In the genomic region with DNA sequence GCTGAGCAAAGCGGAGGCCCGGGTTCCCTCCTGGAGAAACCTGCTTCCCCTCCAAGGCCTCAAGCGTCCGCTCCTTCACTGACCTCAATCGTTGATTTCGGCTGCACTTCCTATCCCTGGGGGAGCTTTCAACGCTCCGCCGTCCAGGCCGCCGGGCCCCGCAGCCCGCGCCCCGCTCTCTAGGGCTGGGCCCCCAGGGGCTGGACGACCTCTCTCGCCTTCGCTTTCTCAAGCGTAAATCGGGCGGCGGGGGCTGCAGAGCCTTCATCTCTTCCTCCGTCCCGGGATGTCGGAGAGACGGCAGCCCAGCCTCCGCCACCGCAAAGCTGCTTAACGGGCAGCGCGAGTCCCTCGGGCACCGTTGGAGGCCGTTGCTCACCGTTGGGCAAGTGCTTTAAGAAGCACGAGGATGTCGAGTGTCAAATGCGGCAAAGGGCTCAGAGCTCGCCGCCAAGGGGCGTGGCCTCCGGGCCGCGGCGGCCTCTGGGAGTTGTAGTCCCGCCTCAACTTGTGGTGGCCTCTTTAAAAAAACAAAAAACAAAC, we compare ENCODE assay signal across 8 cellular contexts. TPM values are rescaled to one million over a fixed set of nuclear protein-coding genes. Genes with fewer than 3 reads are reported as not detected.
DNase-seq lines count a peak whose midpoint lies in the region; ATAC-seq, FAIRE-seq and TF ChIP-seq lines count a peak whose summit lies in the region.

No MANE protein-coding gene starts in this region.

- ATAC-seq in GM21529 (IDR thresholded peaks at IDR 0.05; ENCODE audit: unreplicated experiment) = peak; percentile 54

- no peak for FAIRE-seq in GM12892 (lab: Jason Lieb, UNC)

- TF ChIP-seq CTCF in retinal pigment epithelial cell (conservative IDR thresholded peaks at IDR 0.05; ENCODE audit: low read depth, low read length) = peak; percentile 4

- WGBS in urinary bladder = 4% methylated on average over 46 of the region's 46 CpGs

- no peaks in the 10 kb centered on the region for H3K4me1 ChIP-seq in urinary bladder (ENCODE audit: insufficient read depth)

- H3K4me3 ChIP-seq in retinal pigment epithelial cell (ENCODE audit: low read length) (peak overlapping the region; percentile 43), urinary bladder (ENCODE audit: low read depth, low read length) (peak overlapping the region; percentile 28)

- TF ChIP-seq POLR2A in GM12892 (IDR thresholded peaks at IDR 0.05; ENCODE audit: low read depth, low read length) = no peak

- DNase-seq in AG20443 (ENCODE audit: low spot score) (peak; percentile 80), T follicular helper cell (ENCODE audit: low read depth) (peak; percentile 69), amygdala (lab: John Stamatoyannopoulos, UW) (peak in 43 of 56 donors; percentile 14 to 85 (median 59)), hypothalamus (lab: John Stamatoyannopoulos, UW) (peak in 44 of 51 donors; percentile 17 to 83 (median 62)), retinal pigment epithelial cell (ENCODE audit: low read depth) (peak; percentile 49), GM12892 (ENCODE audit: insufficient read length) (no peak)

- no peaks in the 10 kb centered on the region for H3K36me3 ChIP-seq in urinary bladder (ENCODE audit: insufficient read depth)

- no peak overlapping the region for H3K27ac ChIP-seq in urinary bladder (ENCODE audit: low read depth)

RNA-seq across cellular contexts. Expression of a gene that starts 8.5 kb away (rescaled TPM):
- 3.0 TPM for total RNA-seq in urinary bladder
- polyA plus RNA-seq in urinary bladder = 6.5 TPM
- polyA plus RNA-seq in GM12892 (2012; ENCODE audit: missing spikeins) = 0.42 TPM

RNA-seq across cellular contexts. Expression of a gene that starts 27.8 kb away (rescaled TPM):
- total RNA-seq in urinary bladder = 32.0 TPM
- 41.6 TPM for polyA plus RNA-seq in urinary bladder
- polyA plus RNA-seq in GM12892 (2012; ENCODE audit: missing spikeins) = 31.2 TPM

RNA-seq across cellular contexts. Expression of a gene that starts 57.1 kb away (rescaled TPM):
- 7.5 TPM for total RNA-seq in urinary bladder
- polyA plus RNA-seq in urinary bladder = 8.8 TPM
- polyA plus RNA-seq in GM12892 (2012; ENCODE audit: missing spikeins) = 3.3 TPM
